1 cellular context compared by ENCODE assay signal in genomic region chr1:81654147-81654546, GRCh38.
TF ChIP-seq lines count a peak whose summit lies in the region.

No MANE protein-coding gene starts in this region.

TF ChIP-seq in HepG2, 621 proteins besides CTCF, POLR2A, EP300 and RAD21 (continued from another document):
- no peak for TF ChIP-seq ZNF362 (CRISPR knock-in tag; IDR thresholded peaks at IDR 0.05; ENCODE audit: borderline replicate concordance)
- TF ChIP-seq ZFP36 (IDR thresholded peaks at IDR 0.05; ENCODE audit: borderline replicate concordance, low read depth, low read length, partially characterized antibody): no peak
- TF ChIP-seq NR2F1 (CRISPR knock-in tag; IDR thresholded peaks at IDR 0.05): no peak
- no peak for TF ChIP-seq ZNF770 (CRISPR knock-in tag; IDR thresholded peaks at IDR 0.05)
- TF ChIP-seq ATF3 (CRISPR knock-in tag; IDR thresholded peaks at IDR 0.05): no peak
- TF ChIP-seq SAP130 (CRISPR knock-in tag; IDR thresholded peaks at IDR 0.05; ENCODE audit: low read depth): no peak
- TF ChIP-seq ONECUT2 (CRISPR knock-in tag; IDR thresholded peaks at IDR 0.05): no peak
- no peak for TF ChIP-seq HBP1 (CRISPR knock-in tag; IDR thresholded peaks at IDR 0.05; ENCODE audit: low read depth)
- no peak for TF ChIP-seq IRF9 (CRISPR knock-in tag; IDR thresholded peaks at IDR 0.05; ENCODE audit: borderline replicate concordance)
- TF ChIP-seq NR2F6 (IDR thresholded peaks at IDR 0.05): no peak
- TF ChIP-seq NR2F6 (CRISPR knock-in tag; IDR thresholded peaks at IDR 0.05): no peak
- no peak for TF ChIP-seq SMAD3 (CRISPR knock-in tag; IDR thresholded peaks at IDR 0.05)
- no peak for TF ChIP-seq CBX2 (IDR thresholded peaks at IDR 0.05; ENCODE audit: low read depth, low read length)
- TF ChIP-seq CBX2 (CRISPR knock-in tag; IDR thresholded peaks at IDR 0.05; ENCODE audit: low read depth): no peak
